ENCODE assay signal across 8 cellular contexts in the genomic region with DNA sequence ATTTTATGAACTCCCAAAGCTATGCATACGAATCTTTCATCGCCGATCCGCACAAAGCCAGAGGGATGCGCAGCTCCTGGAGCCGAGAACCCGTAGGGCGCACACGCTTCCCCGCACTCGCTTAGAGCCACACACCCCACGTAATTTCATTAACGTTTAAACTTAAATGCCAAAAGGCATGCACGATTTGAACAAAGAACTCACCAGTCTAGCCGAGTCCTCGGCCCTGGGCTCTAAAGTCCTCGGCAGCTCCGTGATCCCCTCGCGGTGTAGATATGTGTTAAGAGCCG. TPM values are rescaled to one million over a fixed set of nuclear protein-coding genes. Genes with fewer than 3 reads are reported as not detected.
DNase-seq lines count a peak whose midpoint lies in the region; ATAC-seq and TF ChIP-seq lines count a peak whose summit lies in the region.

No MANE protein-coding gene starts in this region.

- intact Hi-C loops in PC-9 (cut with micrococcal nuclease; ENCODE audit: unreplicated experiment) = loop anchor here (1.0 to 10.0 kb wide), 10 partner anchors 39 to 876 kb away; no protein-coding TSS in a partner anchor

- H4K20me1 ChIP-seq in BLaER1 treated with 17β-estradiol and CSF1 and Interleukin-3, amounts not matched to agents 10 nM and 100 nM = peaks cover 0 to 27% (median 0%) of the 10 kb centered on the region in 11 experiments; a peak in 5 of 22 replicates
- no peaks in the 10 kb centered on the region for H4K20me1 ChIP-seq in PC-9 (ENCODE audit: insufficient read depth)
- peaks cover 22% of the 10 kb centered on the region for H4K20me1 ChIP-seq in osteoblast (ENCODE audit: insufficient read depth, low read length)

- ATAC-seq in HG02981 (IDR thresholded peaks at IDR 0.05; ENCODE audit: unreplicated experiment) = no peak
- ATAC-seq in GM21723 (IDR thresholded peaks at IDR 0.05; ENCODE audit: unreplicated experiment) = no peak
- no peak for ATAC-seq in HG02938 (IDR thresholded peaks at IDR 0.05; ENCODE audit: unreplicated experiment)

- peak overlapping the region; percentile 29 to 92 (median 75); a peak in 21 of 22 replicates for H3K27ac ChIP-seq in BLaER1 treated with 17β-estradiol and CSF1 and Interleukin-3, amounts not matched to agents 10 nM and 100 nM
- H3K27ac ChIP-seq in PC-9 (peak overlapping the region; percentile 57), osteoblast (ENCODE audit: low read depth, low read length) (peak overlapping the region; percentile 99)

- CTCF ChIA-PET in PC-9 (lab: Charles Lee) = no interaction called here

- peak overlapping the region; percentile 75 to 94 (median 91); a peak in 21 of 22 replicates for H3K9ac ChIP-seq in BLaER1 treated with 17β-estradiol and CSF1 and Interleukin-3, amounts not matched to agents 10 nM and 100 nM

- peak overlapping the region; percentile 98 for H2AFZ ChIP-seq in PC-9
- H2AFZ ChIP-seq in osteoblast (ENCODE audit: low read length) = peak overlapping the region; percentile 79

- peak; percentile 1; the same call in 1 of the 2 replicates for TF ChIP-seq CTCF in PC-9 (conservative IDR thresholded peaks at IDR 0.05)
- TF ChIP-seq CTCF in fibroblast of mammary gland (conservative IDR thresholded peaks at IDR 0.05; ENCODE audit: control insufficient read depth, insufficient read depth, low read depth, low read length) = no peak
- no peak for TF ChIP-seq CTCF in osteoblast (IDR thresholded peaks at IDR 0.05; ENCODE audit: extremely low read depth, low read depth, low read length)

- H3K36me3 ChIP-seq in BLaER1 treated with 17β-estradiol and CSF1 and Interleukin-3, amounts not matched to agents 10 nM and 100 nM = peaks cover 0 to 8% (median 0%) of the 10 kb centered on the region in 11 experiments; a peak in 2 of 22 replicates
- H3K36me3 ChIP-seq in PC-9 (ENCODE audit: low read depth) = no peaks in the 10 kb centered on the region
- H3K36me3 ChIP-seq in osteoblast (ENCODE audit: insufficient read depth, low read length) = no peaks in the 10 kb centered on the region

- DNase-seq in PC-9 = no peak
- DNase-seq in fibroblast of mammary gland (ENCODE audit: low read depth) = no peak
- DNase-seq in osteoblast (ENCODE audit: insufficient read length, low spot score, missing footprints) = peak; percentile 91
- no peak for DNase-seq in GM19240 (ENCODE audit: insufficient read length, low spot score)

- H3K4me3 ChIP-seq in BLaER1 treated with 17β-estradiol and CSF1 and Interleukin-3, amounts not matched to agents 10 nM and 100 nM = peak overlapping the region; percentile 76 to 97 (median 92)
- H3K4me3 ChIP-seq in PC-9 (peak overlapping the region; percentile 98), fibroblast of mammary gland (ENCODE audit: control insufficient read depth, low read depth, low read length) (peak overlapping the region; percentile 90), osteoblast (ENCODE audit: insufficient read depth, low read length) (peak overlapping the region; percentile 84)

- POLR2A ChIA-PET in PC-9 (lab: Charles Lee; ENCODE audit: unreplicated experiment) = interaction anchor here (0.6 kb wide), 1 partner anchor 880 kb away, joined by 3 read pairs; no protein-coding TSS in a partner anchor

- H3F3A ChIP-seq in PC-9 (ENCODE audit: insufficient read depth, low read depth) = peaks cover 15% of the 10 kb centered on the region; the same call in 1 of the 2 replicates

- no peaks in the 10 kb centered on the region for H3K9me2 ChIP-seq in PC-9 (ENCODE audit: insufficient read depth)

- H3K4me1 ChIP-seq in BLaER1 treated with 17β-estradiol and CSF1 and Interleukin-3, amounts not matched to agents 10 nM and 100 nM = peaks cover 12 to 43% (median 37%) of the 10 kb centered on the region in 10 experiments
- H3K4me1 ChIP-seq in PC-9 (replicated peaks; ENCODE audit: insufficient read depth) = peaks cover 40% of the 10 kb centered on the region
- H3K4me1 ChIP-seq in osteoblast (ENCODE audit: insufficient read depth, low read length) = peaks cover 22% of the 10 kb centered on the region

- H3K27me3 ChIP-seq in BLaER1 treated with 17β-estradiol and CSF1 and Interleukin-3, amounts not matched to agents 10 nM and 100 nM = peaks cover 0 to 10% (median 0%) of the 10 kb centered on the region in 11 experiments; a peak in 5 of 22 replicates
- no peaks in the 10 kb centered on the region for H3K27me3 ChIP-seq in PC-9 (ENCODE audit: insufficient read depth, low read depth)
- H3K27me3 ChIP-seq in osteoblast (ENCODE audit: insufficient read depth, low read length) = no peaks in the 10 kb centered on the region

- peaks cover 0 to 10% (median 5%) of the 10 kb centered on the region in 11 experiments; a peak in 8 of 22 replicates for H3K9me3 ChIP-seq in BLaER1 treated with 17β-estradiol and CSF1 and Interleukin-3, amounts not matched to agents 10 nM and 100 nM (replicated peaks in 1 of 11)
- H3K9me3 ChIP-seq in PC-9 (ENCODE audit: insufficient read depth, low read depth) (no peaks in the 10 kb centered on the region), osteoblast (ENCODE audit: low read depth, low read length) (no peaks in the 10 kb centered on the region)

- H3K79me2 ChIP-seq in PC-9 (ENCODE audit: low read depth) (peaks cover 27% of the 10 kb centered on the region), osteoblast (ENCODE audit: insufficient read depth, low read length) (peaks cover 57% of the 10 kb centered on the region)

- BruUV-seq in PC-9 (replicated peaks; lab: Mats Ljungman, UMichigan) = TSS peak; percentile 51

- peak overlapping the region; percentile 85 to 99 (median 94) for H3K4me2 ChIP-seq in BLaER1 treated with 17β-estradiol and CSF1 and Interleukin-3, amounts not matched to agents 10 nM and 100 nM
- H3K4me2 ChIP-seq in PC-9 = peak overlapping the region; percentile 93
- peak overlapping the region; percentile 94 for H3K4me2 ChIP-seq in osteoblast (ENCODE audit: insufficient read depth, low read length)

RNA-seq across cellular contexts. Expression of gene FAT1, which starts 2.4 kb away (rescaled TPM):
- total RNA-seq in PC-9 (2021) = 59.5 and 73.2 TPM in 2 replicates
- 474 and 522 TPM in 2 replicates for total RNA-seq in osteoblast
